Comparison of ENCODE assay signal across 1 cellular context in genomic region chr19:55598719-55599467, GRCh38.
TF ChIP-seq lines count a peak whose summit lies in the region.

No MANE protein-coding gene starts in this region.

TF ChIP-seq in K562, 482 proteins besides CTCF, POLR2A, EP300 and RAD21 (continued from another document):
- TF ChIP-seq, protein P1, sequence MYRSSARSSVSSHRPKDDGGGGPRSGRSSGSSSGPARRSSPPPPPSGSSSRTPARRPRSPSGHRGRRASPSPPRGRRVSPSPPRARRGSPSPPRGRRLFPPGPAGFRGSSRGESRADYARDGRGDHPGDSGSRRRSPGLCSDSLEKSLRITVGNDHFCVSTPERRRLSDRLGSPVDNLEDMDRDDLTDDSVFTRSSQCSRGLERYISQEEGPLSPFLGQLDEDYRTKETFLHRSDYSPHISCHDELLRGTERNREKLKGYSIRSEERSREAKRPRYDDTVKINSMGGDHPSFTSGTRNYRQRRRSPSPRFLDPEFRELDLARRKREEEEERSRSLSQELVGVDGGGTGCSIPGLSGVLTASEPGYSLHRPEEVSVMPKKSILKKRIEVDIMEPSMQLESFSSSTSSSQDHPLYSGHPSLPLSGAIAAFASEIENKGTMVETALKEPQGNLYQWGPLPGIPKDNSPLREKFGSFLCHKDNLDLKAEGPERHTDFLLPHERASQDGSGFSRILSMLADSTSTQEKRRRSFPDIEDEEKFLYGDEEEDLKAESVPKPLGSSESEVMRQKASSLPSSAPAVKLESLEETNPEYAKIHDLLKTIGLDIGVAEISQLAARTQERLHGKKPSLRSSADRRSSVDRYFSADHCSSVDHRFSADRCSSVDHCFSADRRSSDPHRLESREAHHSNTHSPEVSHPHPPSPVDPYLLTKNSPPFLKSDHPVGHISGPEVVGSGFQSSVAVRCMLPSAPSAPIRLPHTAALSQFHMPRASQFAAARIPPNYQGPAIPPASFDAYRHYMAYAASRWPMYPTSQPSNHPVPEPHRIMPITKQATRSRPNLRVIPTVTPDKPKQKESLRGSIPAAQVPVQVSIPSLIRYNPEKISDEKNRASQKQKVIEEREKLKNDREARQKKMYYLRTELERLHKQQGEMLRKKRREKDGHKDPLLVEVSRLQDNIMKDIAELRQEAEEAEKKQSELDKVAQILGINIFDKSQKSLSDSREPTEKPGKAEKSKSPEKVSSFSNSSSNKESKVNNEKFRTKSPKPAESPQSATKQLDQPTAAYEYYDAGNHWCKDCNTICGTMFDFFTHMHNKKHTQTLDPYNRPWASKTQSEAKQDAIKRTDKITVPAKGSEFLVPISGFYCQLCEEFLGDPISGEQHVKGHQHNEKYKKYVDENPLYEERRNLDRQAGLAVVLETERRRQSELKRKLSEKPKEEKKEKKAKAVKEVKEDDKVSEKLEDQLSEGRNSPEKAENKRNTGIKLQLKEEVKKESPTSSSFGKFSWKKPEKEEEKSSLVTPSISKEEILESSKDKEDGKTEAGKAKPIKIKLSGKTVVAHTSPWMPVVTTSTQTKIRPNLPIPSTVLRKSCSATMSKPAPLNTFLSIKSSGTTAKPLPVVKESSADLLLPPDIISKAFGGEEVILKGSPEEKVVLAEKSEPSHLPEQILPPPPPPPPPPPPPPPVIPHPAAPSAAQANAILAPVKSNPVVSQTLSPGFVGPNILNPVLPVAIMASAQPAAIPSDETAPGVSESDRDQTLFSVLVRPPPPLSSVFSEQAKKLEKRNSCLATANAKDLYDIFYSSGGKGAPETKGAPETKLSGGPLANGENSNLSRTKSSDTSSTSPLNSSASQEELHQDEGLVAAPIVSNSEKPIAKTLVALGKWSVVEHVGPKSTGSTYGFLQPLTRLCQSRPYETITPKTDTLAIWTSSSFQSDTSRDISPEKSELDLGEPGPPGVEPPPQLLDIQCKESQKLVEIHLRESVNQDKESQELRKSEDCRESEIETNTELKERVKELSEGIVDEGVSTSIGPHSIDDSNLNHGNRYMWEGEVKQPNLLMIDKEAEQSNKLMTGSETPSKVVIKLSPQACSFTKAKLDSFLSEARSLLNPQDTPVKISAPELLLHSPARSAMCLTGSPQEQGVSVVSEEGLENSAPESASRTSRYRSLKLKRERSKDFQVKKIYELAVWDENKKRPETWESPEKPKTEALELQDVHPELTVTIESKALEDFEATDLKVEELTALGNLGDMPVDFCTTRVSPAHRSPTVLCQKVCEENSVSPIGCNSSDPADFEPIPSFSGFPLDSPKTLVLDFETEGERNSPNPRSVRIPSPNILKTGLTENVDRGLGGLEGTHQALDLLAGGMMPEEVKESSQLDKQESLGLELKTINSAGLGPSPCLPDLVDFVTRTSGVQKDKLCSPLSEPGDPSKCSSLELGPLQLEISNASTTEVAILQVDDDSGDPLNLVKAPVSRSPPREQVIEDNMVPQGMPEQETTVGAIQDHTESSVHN (IDR thresholded peaks at IDR 0.05; ENCODE audit: borderline replicate concordance in 1 of 2, low read depth in 1 of 2) = no peak
- TF ChIP-seq NR4A1 (CRISPR knock-in tag; IDR thresholded peaks at IDR 0.05) = no peak
- no peak for TF ChIP-seq NR4A1 (tag; IDR thresholded peaks at IDR 0.05)
- TF ChIP-seq BACH1 (tag; IDR thresholded peaks at IDR 0.05) = no peak
- no peak for TF ChIP-seq SP2 (IDR thresholded peaks at IDR 0.05; ENCODE audit: extremely low read depth, low read depth, low read length, poor library complexity, severe bottlenecking)
- TF ChIP-seq RNF2 (IDR thresholded peaks at IDR 0.05) = no peak
- no peak for TF ChIP-seq BCOR (IDR thresholded peaks at IDR 0.05)
- no peak for TF ChIP-seq CEBPB (tag; IDR thresholded peaks at IDR 0.05)
- peak; percentile 37 for TF ChIP-seq U2AF1 (optimal IDR thresholded peaks at IDR 0.05; ENCODE audit: low read depth, low read length)
- TF ChIP-seq EZH2 (IDR thresholded peaks at IDR 0.05; ENCODE audit: borderline replicate concordance, low read depth, low read length) = no peak
- TF ChIP-seq EGR1 (conservative IDR thresholded peaks at IDR 0.05) = no peak
- no peak for TF ChIP-seq BRF1 (IDR thresholded peaks at IDR 0.05; ENCODE audit: borderline replicate concordance, extremely low read depth, insufficient read length)
- no peak for TF ChIP-seq FOS (IDR thresholded peaks at IDR 0.05; ENCODE audit: extremely low read depth, insufficient read length)
- no peak for TF ChIP-seq ZZZ3 (IDR thresholded peaks at IDR 0.05)
- TF ChIP-seq NFATC3 (IDR thresholded peaks at IDR 0.05) = no peak
- TF ChIP-seq ZNF134 (CRISPR knock-in tag; conservative IDR thresholded peaks at IDR 0.05) = no peak
- no peak for TF ChIP-seq MTF1 (CRISPR knock-in tag; IDR thresholded peaks at IDR 0.05; ENCODE audit: borderline replicate concordance)
- no peak for TF ChIP-seq PRMT5 (CRISPR knock-in tag; IDR thresholded peaks at IDR 0.05)
- TF ChIP-seq NEUROD1 (IDR thresholded peaks at IDR 0.05; ENCODE audit: borderline replicate concordance, low read depth, low read length, partially characterized antibody) = no peak
- no peak for TF ChIP-seq SMAD2 (IDR thresholded peaks at IDR 0.05; ENCODE audit: low read depth, low read length)
- TF ChIP-seq SUPT5H (IDR thresholded peaks at IDR 0.05) = peak; percentile 84
- TF ChIP-seq DIDO1 (tag; IDR thresholded peaks at IDR 0.05; ENCODE audit: low read depth) = no peak
- no peak for TF ChIP-seq JUNB (CRISPR knock-in tag; conservative IDR thresholded peaks at IDR 0.05)
- TF ChIP-seq RBM22 (IDR thresholded peaks at IDR 0.05; ENCODE audit: low read depth, low read length, poor library complexity, severe bottlenecking) = peak; percentile 80
- TF ChIP-seq GMEB1 (CRISPR knock-in tag; IDR thresholded peaks at IDR 0.05) = no peak
- TF ChIP-seq PHTF2 (CRISPR knock-in tag; IDR thresholded peaks at IDR 0.05) = 0 out of 2 replicates have a peak, but pooled peaks have one; percentile 28
- TF ChIP-seq, protein P2, sequence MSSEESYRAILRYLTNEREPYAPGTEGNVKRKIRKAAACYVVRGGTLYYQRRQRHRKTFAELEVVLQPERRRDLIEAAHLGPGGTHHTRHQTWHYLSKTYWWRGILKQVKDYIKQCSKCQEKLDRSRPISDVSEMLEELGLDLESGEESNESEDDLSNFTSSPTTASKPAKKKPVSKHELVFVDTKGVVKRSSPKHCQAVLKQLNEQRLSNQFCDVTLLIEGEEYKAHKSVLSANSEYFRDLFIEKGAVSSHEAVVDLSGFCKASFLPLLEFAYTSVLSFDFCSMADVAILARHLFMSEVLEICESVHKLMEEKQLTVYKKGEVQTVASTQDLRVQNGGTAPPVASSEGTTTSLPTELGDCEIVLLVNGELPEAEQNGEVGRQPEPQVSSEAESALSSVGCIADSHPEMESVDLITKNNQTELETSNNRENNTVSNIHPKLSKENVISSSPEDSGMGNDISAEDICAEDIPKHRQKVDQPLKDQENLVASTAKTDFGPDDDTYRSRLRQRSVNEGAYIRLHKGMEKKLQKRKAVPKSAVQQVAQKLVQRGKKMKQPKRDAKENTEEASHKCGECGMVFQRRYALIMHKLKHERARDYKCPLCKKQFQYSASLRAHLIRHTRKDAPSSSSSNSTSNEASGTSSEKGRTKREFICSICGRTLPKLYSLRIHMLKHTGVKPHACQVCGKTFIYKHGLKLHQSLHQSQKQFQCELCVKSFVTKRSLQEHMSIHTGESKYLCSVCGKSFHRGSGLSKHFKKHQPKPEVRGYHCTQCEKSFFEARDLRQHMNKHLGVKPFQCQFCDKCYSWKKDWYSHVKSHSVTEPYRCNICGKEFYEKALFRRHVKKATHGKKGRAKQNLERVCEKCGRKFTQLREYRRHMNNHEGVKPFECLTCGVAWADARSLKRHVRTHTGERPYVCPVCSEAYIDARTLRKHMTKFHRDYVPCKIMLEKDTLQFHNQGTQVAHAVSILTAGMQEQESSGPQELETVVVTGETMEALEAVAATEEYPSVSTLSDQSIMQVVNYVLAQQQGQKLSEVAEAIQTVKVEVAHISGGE (CRISPR knock-in tag; IDR thresholded peaks at IDR 0.05) = no peak
- peak; percentile 91 for TF ChIP-seq SIN3B (IDR thresholded peaks at IDR 0.05; ENCODE audit: low read depth)
- no peak for TF ChIP-seq NCOA2 (IDR thresholded peaks at IDR 0.05; ENCODE audit: partially characterized antibody in 2 of 2)
- TF ChIP-seq CCNT2 (IDR thresholded peaks at IDR 0.05; ENCODE audit: borderline replicate concordance, extremely low read depth, insufficient read length, low read depth, low read length) = peak; percentile 83
- peak; percentile 42 for TF ChIP-seq KDM5B (IDR thresholded peaks at IDR 0.05; ENCODE audit: insufficient replicate concordance, low read depth, low read length)
- TF ChIP-seq GTF2E2 (tag; IDR thresholded peaks at IDR 0.05) = peak; percentile 88; the same call in 1 of the 2 replicates
- TF ChIP-seq, protein P3, sequence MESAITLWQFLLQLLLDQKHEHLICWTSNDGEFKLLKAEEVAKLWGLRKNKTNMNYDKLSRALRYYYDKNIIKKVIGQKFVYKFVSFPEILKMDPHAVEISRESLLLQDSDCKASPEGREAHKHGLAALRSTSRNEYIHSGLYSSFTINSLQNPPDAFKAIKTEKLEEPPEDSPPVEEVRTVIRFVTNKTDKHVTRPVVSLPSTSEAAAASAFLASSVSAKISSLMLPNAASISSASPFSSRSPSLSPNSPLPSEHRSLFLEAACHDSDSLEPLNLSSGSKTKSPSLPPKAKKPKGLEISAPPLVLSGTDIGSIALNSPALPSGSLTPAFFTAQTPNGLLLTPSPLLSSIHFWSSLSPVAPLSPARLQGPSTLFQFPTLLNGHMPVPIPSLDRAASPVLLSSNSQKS (CRISPR knock-in tag; IDR thresholded peaks at IDR 0.05) = no peak
- TF ChIP-seq STAG1 (CRISPR knock-in tag; IDR thresholded peaks at IDR 0.05; ENCODE audit: borderline replicate concordance) = no peak
- TF ChIP-seq MLLT1 (IDR thresholded peaks at IDR 0.05) = peak in 1 of 2 experiments; percentile 63; a peak in 1 of 4 replicates
- TF ChIP-seq MECOM (CRISPR knock-in tag; IDR thresholded peaks at IDR 0.05) = no peak
- no peak for TF ChIP-seq CTBP1 (IDR thresholded peaks at IDR 0.05; ENCODE audit: borderline replicate concordance)
- no peak for TF ChIP-seq SAFB2 (IDR thresholded peaks at IDR 0.05; ENCODE audit: borderline replicate concordance, low read depth, low read length, severe bottlenecking)
- TF ChIP-seq SIRT6 (IDR thresholded peaks at IDR 0.05; ENCODE audit: low read depth, low read length) = no peak
- no peak for TF ChIP-seq MIER1 (IDR thresholded peaks at IDR 0.05; ENCODE audit: low read depth)
- TF ChIP-seq MTA2 (IDR thresholded peaks at IDR 0.05; ENCODE audit: low read depth) = 0 out of 2 replicates have a peak, but pooled peaks have one; percentile 11
- TF ChIP-seq SMARCA5 (IDR thresholded peaks at IDR 0.05) = no peak
- TF ChIP-seq, protein P4, sequence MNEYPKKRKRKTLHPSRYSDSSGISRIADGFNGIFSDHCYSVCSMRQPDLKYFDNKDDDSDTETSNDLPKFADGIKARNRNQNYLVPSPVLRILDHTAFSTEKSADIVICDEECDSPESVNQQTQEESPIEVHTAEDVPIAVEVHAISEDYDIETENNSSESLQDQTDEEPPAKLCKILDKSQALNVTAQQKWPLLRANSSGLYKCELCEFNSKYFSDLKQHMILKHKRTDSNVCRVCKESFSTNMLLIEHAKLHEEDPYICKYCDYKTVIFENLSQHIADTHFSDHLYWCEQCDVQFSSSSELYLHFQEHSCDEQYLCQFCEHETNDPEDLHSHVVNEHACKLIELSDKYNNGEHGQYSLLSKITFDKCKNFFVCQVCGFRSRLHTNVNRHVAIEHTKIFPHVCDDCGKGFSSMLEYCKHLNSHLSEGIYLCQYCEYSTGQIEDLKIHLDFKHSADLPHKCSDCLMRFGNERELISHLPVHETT (CRISPR knock-in tag; conservative IDR thresholded peaks at IDR 0.05 in 1 of 2, IDR thresholded peaks at IDR 0.05 in 1 of 2) = peak in 1 of 2 experiments; percentile 95; a peak in 2 of 4 replicates
- no peak for TF ChIP-seq ZNF146 (CRISPR knock-in tag; IDR thresholded peaks at IDR 0.05; ENCODE audit: unreplicated experiment)
- no peak for TF ChIP-seq ZNF175 (CRISPR knock-in tag; IDR thresholded peaks at IDR 0.05; ENCODE audit: low read depth)
- TF ChIP-seq HDGF (IDR thresholded peaks at IDR 0.05) = peak; percentile 99; the same call in 1 of the 2 replicates
- 0 out of 2 replicates have a peak, but pooled peaks have one; percentile 56 for TF ChIP-seq PHB (CRISPR knock-in tag; IDR thresholded peaks at IDR 0.05)
